20 cellular contexts compared by ENCODE assay signal in the genomic region with DNA sequence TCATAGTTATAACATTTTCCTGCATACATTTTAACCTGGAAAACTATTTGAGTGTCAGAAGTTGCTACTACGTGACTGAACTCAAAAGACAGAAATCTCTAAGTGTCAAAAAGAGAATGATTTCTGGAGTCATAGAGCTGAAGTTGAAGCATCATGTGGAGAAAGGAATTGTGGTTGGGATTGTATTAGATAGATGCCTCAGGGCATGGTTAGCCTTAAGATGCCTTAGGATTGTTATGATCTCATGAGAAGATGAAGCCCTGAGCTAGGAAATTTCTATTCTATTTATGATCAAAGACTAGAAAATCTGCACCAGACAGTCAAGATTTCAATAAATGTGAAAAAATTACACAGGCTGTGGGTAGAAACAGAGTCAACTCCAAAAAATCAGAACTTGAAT. TPM values are rescaled to one million over a fixed set of nuclear protein-coding genes. Genes with fewer than 3 reads are reported as not detected.
DNase-seq lines count a peak whose midpoint lies in the region; ATAC-seq and TF ChIP-seq lines count a peak whose summit lies in the region.
"Had no signal": no experiment of that assay in that cellular context is flagged by ENCODE, and none has a peak within 500 bp of the region (broad histone marks: within the 10 kb centered on the region; RNA-seq: fewer than 3 reads in every experiment).

No MANE protein-coding gene starts in this region.

- no peak overlapping the region for H3K4me2 ChIP-seq in IMR-90 (ENCODE audit: low read depth, low read length)
- H3K4me2 ChIP-seq: BLaER1, PC-9 had no signal

- H3K4me1 Mint-ChIP-seq in CD14-positive monocyte, result peaks cover 42% of the 10 kb centered on the region
- H3K4me1 Mint-ChIP-seq in activated CD8-positive, alpha-beta memory T cell treated with anti-CD3 and anti-CD28 coated beads, Interleukin-2, amount 10 ng/mL, durations not matched to agents 7 days and 5 days, result no peaks in the 10 kb centered on the region

- dilution Hi-C loops in IMR-90 (cut with HindIII; ENCODE audit: low sequenced_read_pairs, unreplicated experiment), result no loop called here

- no peaks in the 10 kb centered on the region for H3K36me3 ChIP-seq in IMR-90 (ENCODE audit: control insufficient read depth, insufficient read depth, low read length)
- H3K36me3 ChIP-seq: BLaER1 had no signal

- POLR2A ChIA-PET in IMR-90 (lab: Charles Lee; ENCODE audit: unreplicated experiment), result no interaction called here

- H4K91ac ChIP-seq in IMR-90 (ENCODE audit: insufficient read depth, low read depth, low read length), result no peak overlapping the region

- no peak overlapping the region for H2AK5ac ChIP-seq in IMR-90 (ENCODE audit: low read depth, low read length)

- peak overlapping the region in 4 of 7 donors; percentile 10 to 93 (median 74) for H3K27ac Mint-ChIP-seq in CD14-positive monocyte
- no peak overlapping the region for H3K27ac Mint-ChIP-seq in activated CD8-positive, alpha-beta memory T cell treated with anti-CD3 and anti-CD28 coated beads, Interleukin-2, amount 10 ng/mL, durations not matched to agents 7 days and 5 days

- H2BK5ac ChIP-seq in IMR-90 (ENCODE audit: low read depth, low read length, poor library complexity, severe bottlenecking), result no peak overlapping the region

- H3K9me3 Mint-ChIP-seq in CD14-positive monocyte, result peaks cover 0 to 2% (median 0%) of the 10 kb centered on the region in 7 donors
- H3K9me3 Mint-ChIP-seq in activated CD8-positive, alpha-beta memory T cell treated with anti-CD3 and anti-CD28 coated beads, Interleukin-2, amount 10 ng/mL, durations not matched to agents 7 days and 5 days (ENCODE audit: low read depth), result no peaks in the 10 kb centered on the region

- no peak overlapping the region for H3K18ac ChIP-seq in IMR-90 (ENCODE audit: low read depth, low read length)

- H3K9ac ChIP-seq in IMR-90 (ENCODE audit: low read depth, low read length), result no peak overlapping the region
- H3K9ac ChIP-seq: BLaER1 had no signal

- H3K27ac ChIP-seq in IMR-90 (ENCODE audit: insufficient read depth, low read length), result no peak overlapping the region
- peak overlapping the region; percentile 91 for H3K27ac ChIP-seq in epithelial cell of prostate
- H3K27ac ChIP-seq: BLaER1, PC-9 had no signal

- H2BK15ac ChIP-seq in IMR-90 (ENCODE audit: low read depth, low read length), result no peak overlapping the region

- H3K79me1 ChIP-seq in IMR-90 (ENCODE audit: low read depth in 1 of 2, low read length in 2 of 2), result no peaks in the 10 kb centered on the region

- no peak overlapping the region for H4K8ac ChIP-seq in IMR-90 (ENCODE audit: low read depth in 2 of 2, low read length in 2 of 2)

- no peak for TF ChIP-seq RAD21 in IMR-90 (IDR thresholded peaks at IDR 0.05; ENCODE audit: low read length)

- no peaks in the 10 kb centered on the region for H3K4me1 ChIP-seq in IMR-90 (ENCODE audit: control insufficient read depth, insufficient read depth, low read length)
- H3K4me1 ChIP-seq: BLaER1 had no signal

- no peak overlapping the region for H3K23ac ChIP-seq in IMR-90 (ENCODE audit: low read depth, low read length)

- no peak overlapping the region for H2BK120ac ChIP-seq in IMR-90 (ENCODE audit: low read depth, low read length)

- no peak overlapping the region for H3K14ac ChIP-seq in IMR-90 (replicated peaks; ENCODE audit: low read depth, low read length)

- H3K9me3 ChIP-seq in IMR-90 (ENCODE audit: control insufficient read depth, insufficient read depth, low read length), result no peaks in the 10 kb centered on the region
- H3K9me3 ChIP-seq: BLaER1 had no signal

- no peak overlapping the region for H3K56ac ChIP-seq in IMR-90 (ENCODE audit: extremely low read depth, insufficient read depth, low read length)

- no peak overlapping the region for H3K4ac ChIP-seq in IMR-90 (ENCODE audit: low read depth, low read length)

- no peaks in the 10 kb centered on the region for H3K36me3 Mint-ChIP-seq in CD14-positive monocyte
- H3K36me3 Mint-ChIP-seq in activated CD8-positive, alpha-beta memory T cell treated with anti-CD3 and anti-CD28 coated beads, Interleukin-2, amount 10 ng/mL, durations not matched to agents 7 days and 5 days, result no peaks in the 10 kb centered on the region

- H3K27me3 Mint-ChIP-seq in CD14-positive monocyte (ENCODE audit: low read depth in 3 of 3), result no peaks in the 10 kb centered on the region
- H3K27me3 Mint-ChIP-seq in activated CD8-positive, alpha-beta memory T cell treated with anti-CD3 and anti-CD28 coated beads, Interleukin-2, amount 10 ng/mL, durations not matched to agents 7 days and 5 days, result peaks cover 38% of the 10 kb centered on the region

- TF ChIP-seq CTCF in CD14-positive monocyte (IDR thresholded peaks at IDR 0.05) (no peak), IMR-90 (conservative IDR thresholded peaks at IDR 0.05; ENCODE audit: low read depth, low read length) (no peak)

- WGBS in IMR-90 (ENCODE audit: extremely low coverage in 2 of 2, insufficient read length in 1 of 2), 2 experiments, result no CpG with 5 or more reads among the region's 1 CpG

- H4K20me1 ChIP-seq in IMR-90 (ENCODE audit: insufficient read depth, low read length), result no peaks in the 10 kb centered on the region
- H4K20me1 ChIP-seq: BLaER1 had no signal

- H2BK20ac ChIP-seq in IMR-90 (ENCODE audit: low read depth, low read length), result no peak overlapping the region

- intact Hi-C loops in CD14-positive monocyte (cut with micrococcal nuclease), result loop anchor here in 1 of 2 donors (10.0 kb wide), 2 partner anchors 116 to 296 kb away; a partner anchor contains a TSS
- intact Hi-C loops in IMR-90 (cut with micrococcal nuclease), result no loop called here

- no peak overlapping the region for H2AFZ ChIP-seq in IMR-90 (replicated peaks; ENCODE audit: low read length, poor library complexity)
- H2AFZ ChIP-seq: PC-9 had no signal

- no peaks in the 10 kb centered on the region for H3K9me1 ChIP-seq in IMR-90 (ENCODE audit: insufficient read depth, low read length)

- no peak overlapping the region for H3K4me3 Mint-ChIP-seq in CD14-positive monocyte
- H3K4me3 Mint-ChIP-seq in activated CD8-positive, alpha-beta memory T cell treated with anti-CD3 and anti-CD28 coated beads, Interleukin-2, amount 10 ng/mL, durations not matched to agents 7 days and 5 days, result no peak overlapping the region

- no peak for DNase-seq in CD14-positive monocyte (ENCODE audit: low spot score)
- DNase-seq in IMR-90, result peak; percentile 27
- peak; percentile 1 for DNase-seq in amniotic stem cell (lab: John Stamatoyannopoulos, UW)
- no peak for DNase-seq in epithelial cell of prostate (ENCODE audit: low read depth, low spot score)
- no peak for DNase-seq in activated CD8-positive, alpha-beta memory T cell treated with anti-CD3 and anti-CD28 coated beads, Interleukin-2, amount 10 ng/mL, durations not matched to agents 7 days and 5 days
- DNase-seq in pons (ENCODE audit: low spot score), result no peak
- DNase-seq in SW 1271 (lab: John Stamatoyannopoulos, UW), result no peak
- no peak for DNase-seq in OCI-M2 (lab: John Stamatoyannopoulos, UW; ENCODE audit: unreplicated experiment)
- DNase-seq: DMS79 treated with DMSO at 0.1 percent for 48 hours; GF-D8; Karpas-422; NCI-H1105 treated with DMSO at 0.1 percent for 48 hours; NCI-H1694 treated with DMSO at 0.1 percent for 48 hours; NCI-H446 treated with DMSO at 0.1 percent for 48 hours; NK-92 treated with Interleukin-12 subunit alpha and Interleukin-12 subunit beta, amount 100 ng/mL, for 24 hours; PC-9 had no signal

- no peak overlapping the region for H3K4me3 ChIP-seq in IMR-90 (ENCODE audit: insufficient read depth, low read depth, low read length)
- H3K4me3 ChIP-seq: BLaER1, PC-9 had no signal

- no peak overlapping the region for H2AK9ac ChIP-seq in IMR-90 (replicated peaks; ENCODE audit: low read depth, low read length, poor library complexity)

- H4K5ac ChIP-seq in IMR-90 (ENCODE audit: low read depth, low read length), result no peak overlapping the region

- ATAC-seq in IMR-90 (ENCODE audit: low read depth), result no peak
- ATAC-seq in activated CD8-positive, alpha-beta memory T cell treated with anti-CD3 and anti-CD28 coated beads, Interleukin-2, amount 10 ng/mL, durations not matched to agents 7 days and 5 days, result no peak

- H3K27me3 ChIP-seq in IMR-90 (ENCODE audit: control insufficient read depth, insufficient read depth, low read length), result peaks cover 2% of the 10 kb centered on the region
- H3K27me3 ChIP-seq: BLaER1 had no signal

- TF ChIP-seq POLR2A in IMR-90 (IDR thresholded peaks at IDR 0.05; ENCODE audit: low read depth, low read length), result no peak

- no TSS peak for BruUV-seq in IMR-90 (replicated peaks; lab: Mats Ljungman, UMichigan)

- CTCF ChIA-PET in IMR-90 (lab: Yijun Ruan, JAX), result interaction anchor here (0.5 kb wide), 1 partner anchor 212 kb away, joined by 3 read pairs; no protein-coding TSS in a partner anchor
- CTCF ChIA-PET in activated CD8-positive, alpha-beta memory T cell treated with anti-CD3 and anti-CD28 coated beads, Interleukin-2, amount 10 ng/mL, durations not matched to agents 7 days and 5 days (lab: Charles Lee), result no interaction called here

- in situ Hi-C loops in IMR-90 (cut with MboI; ENCODE audit: low sequenced_read_pairs), result loop anchor here (25.0 kb wide), 1 partner anchor 1159 kb away; no protein-coding TSS in a partner anchor

TF ChIP-seq in IMR-90, 13 proteins besides CTCF, POLR2A, EP300 and RAD21:
- TF ChIP-seq MAZ (IDR thresholded peaks at IDR 0.05; ENCODE audit: borderline replicate concordance, low read depth, low read length), result no peak
- TF ChIP-seq MXI1 (IDR thresholded peaks at IDR 0.05; ENCODE audit: borderline replicate concordance, low read depth, low read length), result no peak
- no peak for TF ChIP-seq FOS (IDR thresholded peaks at IDR 0.05; ENCODE audit: low read depth, low read length)

RNA-seq across cellular contexts. Expression of a gene that starts 20.2 kb away (rescaled TPM):
- not detected for polyA plus RNA-seq in CD14-positive monocyte
- 0.18 TPM in 1 of 2 replicates, not detected in the other for total RNA-seq in IMR-90 (2012; rRNA removed)
- not detected in 2 replicates for polyA plus RNA-seq in IMR-90 (2012; rRNA removed)
- not detected in 2 replicates for polyA plus RNA-seq in IMR-90 (2012; cell fraction: cytosol; rRNA removed)
- polyA plus RNA-seq in IMR-90 (2012; cell fraction: nucleus; rRNA removed; ENCODE audit: low replicate concordance), result not detected in 2 replicates
- total RNA-seq in activated CD8-positive, alpha-beta memory T cell treated with anti-CD3 and anti-CD28 coated beads, Interleukin-2, amount 10 ng/mL, durations not matched to agents 7 days and 5 days, result not detected
- total RNA-seq: A172, SK-MEL-5 had no signal

RNA-seq across cellular contexts. Expression of a gene that starts 36.4 kb away (rescaled TPM):
- polyA plus RNA-seq in CD14-positive monocyte (1 to 10 TPM; 2.7 to 8.2 TPM), IMR-90 (2012; rRNA removed) (0.14 and 0.26 TPM in 2 replicates)
- 0.36 and 1.1 TPM in 2 replicates for total RNA-seq in IMR-90 (2012; rRNA removed)
- polyA plus RNA-seq in IMR-90 (2012; cell fraction: cytosol; rRNA removed), result 0.07 and 0.21 TPM in 2 replicates
- polyA plus RNA-seq in IMR-90 (2012; cell fraction: nucleus; rRNA removed; ENCODE audit: low replicate concordance), result 0.30 and 1.1 TPM in 2 replicates
- not detected for total RNA-seq in activated CD8-positive, alpha-beta memory T cell treated with anti-CD3 and anti-CD28 coated beads, Interleukin-2, amount 10 ng/mL, durations not matched to agents 7 days and 5 days
- total RNA-seq: A172, H4, SK-MEL-5 had no signal

Comparison
In these comparisons a context has a peak if more than half of its experiments do, and no peak if none do; other contexts are left out.
1. DNase-seq: peak in IMR-90 (single experiment) and amniotic stem cell (single experiment); none in CD14-positive monocyte (single experiment), epithelial cell of prostate (single experiment), activated CD8-positive, alpha-beta memory T cell treated with anti-CD3 and anti-CD28 coated beads, Interleukin-2, amount 10 ng/mL, durations not matched to agents 7 days and 5 days (single experiment), pons (single experiment), SW 1271 (0 of 2) and OCI-M2 (single experiment).